In the genomic region with DNA sequence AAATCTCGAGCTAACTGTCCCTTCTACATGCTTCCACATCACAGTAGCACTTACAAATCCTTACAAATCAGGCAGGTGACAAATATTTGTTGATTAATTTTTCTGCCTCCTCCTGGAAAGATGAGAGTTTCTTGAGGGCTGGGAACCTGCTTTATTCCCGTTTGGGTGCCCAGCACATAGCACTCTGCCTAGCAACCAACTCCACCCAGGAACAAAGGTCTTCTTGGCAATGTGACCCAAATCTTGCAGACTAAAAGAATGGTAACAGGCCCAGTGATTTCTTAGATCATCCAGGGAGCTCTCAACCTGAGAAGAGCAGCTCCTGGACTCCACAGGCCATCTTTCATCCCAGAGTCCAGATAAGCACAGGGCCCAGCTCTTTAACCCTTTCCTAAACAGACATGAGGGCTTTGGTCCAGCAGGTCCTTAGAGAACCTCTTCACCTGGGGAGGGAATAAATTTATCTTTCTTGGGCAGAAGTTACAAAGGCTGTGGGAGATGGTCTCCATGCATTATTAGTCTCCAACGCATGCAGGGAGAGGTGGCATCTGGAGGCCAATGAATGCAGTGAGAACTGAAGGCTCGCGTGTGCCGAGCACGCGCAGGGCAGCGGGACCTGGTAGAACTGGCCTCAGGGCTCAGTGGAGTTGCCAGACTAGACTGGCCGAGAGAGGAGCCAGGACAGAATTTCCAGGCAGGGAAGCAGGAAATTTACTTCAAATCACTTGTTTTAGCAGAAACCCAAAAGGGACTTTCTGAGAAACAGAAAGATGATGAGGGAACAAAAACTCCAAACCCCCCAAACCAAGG, we compare ENCODE assay signal across 1 cellular context.
TF ChIP-seq lines count a peak whose summit lies in the region.

No MANE protein-coding gene starts in this region.

TF ChIP-seq in H1, 55 proteins besides CTCF, POLR2A, EP300 and RAD21:
- TF ChIP-seq KDM1A (IDR thresholded peaks at IDR 0.05; ENCODE audit: borderline replicate concordance, low read length) (no peak), MAX (IDR thresholded peaks at IDR 0.05) (peak; percentile 23; the same call in 1 of the 2 replicates)
